1 cellular context compared by ENCODE assay signal in the genomic region with DNA sequence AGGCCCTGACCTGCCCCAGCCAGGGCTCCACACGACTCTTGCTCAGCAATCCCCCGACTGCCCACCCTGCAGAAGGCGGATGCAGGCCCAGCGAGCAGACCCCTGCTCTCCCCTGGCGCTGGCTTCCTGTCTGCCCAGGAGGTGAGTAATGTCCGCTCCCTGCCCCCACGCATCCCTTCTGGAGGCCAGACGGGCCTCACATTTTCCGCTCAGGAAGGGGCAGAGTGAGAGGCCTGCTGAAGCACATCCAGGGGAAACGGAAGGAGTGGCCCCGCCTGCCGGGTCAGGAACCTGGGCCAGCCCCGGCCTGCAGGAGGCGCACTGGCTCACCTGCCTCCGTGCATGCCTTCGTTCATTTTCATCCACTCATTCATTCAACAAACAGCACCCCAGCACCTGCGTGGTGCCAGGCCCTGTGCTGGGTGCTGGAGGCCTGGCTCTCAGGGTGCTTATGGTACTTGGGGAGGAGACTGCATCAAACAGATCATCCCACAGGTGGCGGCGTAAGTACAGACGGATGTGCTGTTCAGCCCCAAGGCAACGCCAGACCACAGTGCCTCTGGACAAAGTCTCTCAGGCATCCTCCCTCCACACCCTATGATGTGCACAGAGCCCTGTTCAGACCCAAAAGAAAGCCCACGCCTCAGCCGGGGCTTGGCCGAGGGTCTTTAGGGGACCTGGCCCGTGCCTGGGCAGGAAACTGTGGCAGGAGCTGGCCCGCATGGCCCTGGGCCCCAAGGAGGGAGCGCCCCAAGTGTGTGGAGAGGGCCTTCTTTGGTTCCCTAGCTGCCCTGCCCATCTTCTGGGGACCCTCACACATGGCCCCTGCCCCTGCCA.
A peak's percentile ranks its signal among the peaks of the same experiment; 100 is the strongest.
TF ChIP-seq lines count a peak whose summit lies in the region.

No MANE protein-coding gene starts in this region.

TF ChIP-seq in WTC11, 78 proteins besides CTCF, POLR2A, EP300 and RAD21 (continued from another document):
- TF ChIP-seq, protein P1, sequence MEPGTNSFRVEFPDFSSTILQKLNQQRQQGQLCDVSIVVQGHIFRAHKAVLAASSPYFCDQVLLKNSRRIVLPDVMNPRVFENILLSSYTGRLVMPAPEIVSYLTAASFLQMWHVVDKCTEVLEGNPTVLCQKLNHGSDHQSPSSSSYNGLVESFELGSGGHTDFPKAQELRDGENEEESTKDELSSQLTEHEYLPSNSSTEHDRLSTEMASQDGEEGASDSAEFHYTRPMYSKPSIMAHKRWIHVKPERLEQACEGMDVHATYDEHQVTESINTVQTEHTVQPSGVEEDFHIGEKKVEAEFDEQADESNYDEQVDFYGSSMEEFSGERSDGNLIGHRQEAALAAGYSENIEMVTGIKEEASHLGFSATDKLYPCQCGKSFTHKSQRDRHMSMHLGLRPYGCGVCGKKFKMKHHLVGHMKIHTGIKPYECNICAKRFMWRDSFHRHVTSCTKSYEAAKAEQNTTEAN (CRISPR knock-in tag; IDR thresholded peaks at IDR 0.05) = no peak
- TF ChIP-seq ZNF121 (CRISPR knock-in tag; IDR thresholded peaks at IDR 0.05) (peak; percentile 95), ZNF281 (CRISPR knock-in tag; IDR thresholded peaks at IDR 0.05) (0 out of 2 replicates have a peak, but pooled peaks have one; percentile 11), ETV6 (CRISPR knock-in tag; IDR thresholded peaks at IDR 0.05) (0 out of 2 replicates have a peak, but pooled peaks have one; percentile 15)
